Comparison of ENCODE assay signal across 28 cellular contexts in the genomic region with DNA sequence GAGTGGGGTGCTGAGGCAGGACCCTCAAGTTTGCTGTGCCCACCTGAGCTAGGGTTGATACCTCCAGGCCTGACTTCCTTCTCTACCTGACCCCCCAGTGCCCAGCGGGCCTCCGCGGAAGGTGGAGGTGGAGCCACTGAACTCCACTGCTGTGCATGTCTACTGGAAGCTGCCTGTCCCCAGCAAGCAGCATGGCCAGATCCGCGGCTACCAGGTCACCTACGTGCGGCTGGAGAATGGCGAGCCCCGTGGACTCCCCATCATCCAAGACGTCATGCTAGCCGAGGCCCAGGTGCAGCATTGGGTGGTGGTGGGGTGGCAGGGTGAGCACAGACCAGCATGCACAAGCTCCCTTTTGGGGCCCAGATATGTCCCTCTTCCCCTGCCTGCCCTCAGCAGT.
"Had no signal": no experiment of that assay in that cellular context is flagged by ENCODE, and none has a peak within 500 bp of the region (broad histone marks: within the 10 kb centered on the region; RNA-seq: fewer than 3 reads in every experiment).

No MANE protein-coding gene starts in this region.

- H3K27me3 Mint-ChIP-seq: dendritic cell treated with granulocyte-macrophage colony-stimulating factor and Interleukin-4, amounts not matched to agents 40 ng/mL and 50 ng/mL, for 4 days had no signal

- H3K9me3 ChIP-seq: esophagus muscularis mucosa, esophagus squamous epithelium, gastrocnemius medialis, gastroesophageal sphincter, heart left ventricle, heart right ventricle had no signal

- H3K27me3 ChIP-seq: dorsolateral prefrontal cortex, esophagus muscularis mucosa, esophagus squamous epithelium, foreskin keratinocyte, gastrocnemius medialis, gastroesophageal sphincter, heart left ventricle, heart right ventricle had no signal

- H3K4me1 Mint-ChIP-seq: endodermal cell had no signal

- H3K4me3 Mint-ChIP-seq: dendritic cell treated with granulocyte-macrophage colony-stimulating factor and Interleukin-4, amounts not matched to agents 40 ng/mL and 50 ng/mL, for 4 days; effector memory CD8-positive, alpha-beta T cell; endodermal cell had no signal

- H3K36me3 ChIP-seq: gastrocnemius medialis, heart left ventricle, heart right ventricle had no signal

- DNase-seq: cortex of kidney; dermis blood vessel endothelial cell; dorsolateral prefrontal cortex; effector CD4-positive, alpha-beta T cell; effector CD8-positive, alpha-beta T cell; effector memory CD4-positive, alpha-beta T cell; effector memory CD8-positive, alpha-beta T cell; endodermal cell; erythroblast; esophagus squamous epithelium; foreskin fibroblast; foreskin keratinocyte; foreskin melanocyte; gastrocnemius medialis; glutamatergic neuron; head of caudate nucleus; heart left ventricle; heart right ventricle had no signal

- H3K9me3 Mint-ChIP-seq: dendritic cell treated with granulocyte-macrophage colony-stimulating factor and Interleukin-4, amounts not matched to agents 40 ng/mL and 50 ng/mL, for 4 days; effector memory CD8-positive, alpha-beta T cell; endodermal cell had no signal

- ATAC-seq: effector memory CD8-positive, alpha-beta T cell; esophagus mucosa; foreskin keratinocyte; gastrocnemius medialis; gastroesophageal sphincter; heart left ventricle; heart right ventricle had no signal

- H3K4me3 ChIP-seq: coronary artery, dorsolateral prefrontal cortex, esophagus muscularis mucosa, esophagus squamous epithelium, gastrocnemius medialis, gastroesophageal sphincter, heart left ventricle, heart right ventricle had no signal

- H3K27ac ChIP-seq: coronary artery, dorsolateral prefrontal cortex, epithelial cell of prostate, esophagus muscularis mucosa, esophagus squamous epithelium, foreskin keratinocyte, gastrocnemius medialis, gastroesophageal sphincter, heart left ventricle, heart right ventricle had no signal

- H3K4me1 ChIP-seq: esophagus muscularis mucosa, gastrocnemius medialis, gastroesophageal sphincter, heart left ventricle, heart right ventricle had no signal

- FAIRE-seq: colon, endometrium, endothelial cell of umbilical vein, frontal cortex had no signal

- H3K27ac Mint-ChIP-seq: dendritic cell treated with granulocyte-macrophage colony-stimulating factor and Interleukin-4, amounts not matched to agents 40 ng/mL and 50 ng/mL, for 4 days; effector memory CD8-positive, alpha-beta T cell; endodermal cell had no signal
